ENCODE assay signal across 9 cellular contexts in genomic region chr19:11551603-11552235, GRCh38. TPM values are rescaled to one million over a fixed set of nuclear protein-coding genes. Genes with fewer than 3 reads are reported as not detected.
DNase-seq lines count a peak whose midpoint lies in the region; ATAC-seq, FAIRE-seq and TF ChIP-seq lines count a peak whose summit lies in the region.
"Had no signal": no experiment of that assay in that cellular context is flagged by ENCODE, and none has a peak within 500 bp of the region (broad histone marks: within the 10 kb centered on the region; RNA-seq: fewer than 3 reads in every experiment).

No MANE protein-coding gene starts in this region.

- TF ChIP-seq RAD21 in HepG2 (CRISPR knock-in tag; IDR thresholded peaks at IDR 0.05): peak; percentile 49; the same call in 1 of the 2 replicates

- H3K79me2 ChIP-seq in HepG2 (ENCODE audit: insufficient read depth, low read length): peaks cover 11% of the 10 kb centered on the region

- H3K27ac Mint-ChIP-seq in natural killer cell treated with Interleukin-12 subunit alpha and Interleukin-12 subunit beta and Interleukin-15 and Interleukin-18, amount 100 ng/mL, for 72 hours: no peak overlapping the region
- no peak overlapping the region for H3K27ac Mint-ChIP-seq in natural killer cell
- H3K27ac Mint-ChIP-seq in activated naive CD8-positive, alpha-beta T cell treated with anti-CD3 and anti-CD28 coated beads, Interleukin-2, amount 50 U/mL, for 24 hours: no peak overlapping the region

- H3K4me1 ChIP-seq in HepG2 (ENCODE audit: insufficient read depth, low read length): peaks cover 16% of the 10 kb centered on the region

- no peak for DNase-seq in natural killer cell treated with Interleukin-12 subunit alpha and Interleukin-12 subunit beta and Interleukin-15 and Interleukin-18, amount 100 ng/mL, for 72 hours (ENCODE audit: low spot score)
- DNase-seq in natural killer cell (no peak), HepG2 (ENCODE audit: low spot score) (no peak), GM19238 (ENCODE audit: insufficient read length, low spot score) (no peak), RKO (ENCODE audit: low spot score) (no peak)
- peak; percentile 39 for DNase-seq in activated naive CD8-positive, alpha-beta T cell treated with anti-CD3 and anti-CD28 coated beads, Interleukin-2, amount 50 U/mL, for 24 hours
- no peak for DNase-seq in activated naive CD4-positive, alpha-beta T cell treated with Interleukin-2 at 50 U/mL for 16 hours
- DNase-seq: activated effector memory CD4-positive, alpha-beta T cell treated with Interleukin-2 at 50 U/mL for 16 hours had no signal

- H3K4me3 Mint-ChIP-seq in natural killer cell treated with Interleukin-12 subunit alpha and Interleukin-12 subunit beta and Interleukin-15 and Interleukin-18, amount 100 ng/mL, for 72 hours: no peak overlapping the region
- no peak overlapping the region for H3K4me3 Mint-ChIP-seq in natural killer cell
- no peak overlapping the region for H3K4me3 Mint-ChIP-seq in activated naive CD8-positive, alpha-beta T cell treated with anti-CD3 and anti-CD28 coated beads, Interleukin-2, amount 50 U/mL, for 24 hours

- H3K9me3 ChIP-seq in HepG2 (ENCODE audit: low read length): no peaks in the 10 kb centered on the region

- H3K27me3 ChIP-seq in HepG2 (ENCODE audit: control insufficient read depth in 1 of 2, insufficient read depth in 2 of 2, low read length in 2 of 2): no peaks in the 10 kb centered on the region

- no peak overlapping the region for H2AFZ ChIP-seq in HepG2 (ENCODE audit: low read length)

- no TSS peak for BruUV-seq in HepG2 (replicated peaks; lab: Mats Ljungman, UMichigan)

- H3K4me2 ChIP-seq in HepG2 (ENCODE audit: low read depth, low read length): no peak overlapping the region

- H4K20me1 ChIP-seq in HepG2 (ENCODE audit: insufficient read depth, low read length): no peaks in the 10 kb centered on the region

- H3K4me1 Mint-ChIP-seq in natural killer cell treated with Interleukin-12 subunit alpha and Interleukin-12 subunit beta and Interleukin-15 and Interleukin-18, amount 100 ng/mL, for 72 hours (ENCODE audit: low read depth in 2 of 2): peaks cover 9 to 10% of the 10 kb centered on the region in 2 donors
- peaks cover 2 to 12% of the 10 kb centered on the region in 2 donors for H3K4me1 Mint-ChIP-seq in natural killer cell
- peaks cover 16% of the 10 kb centered on the region for H3K4me1 Mint-ChIP-seq in activated naive CD8-positive, alpha-beta T cell treated with anti-CD3 and anti-CD28 coated beads, Interleukin-2, amount 50 U/mL, for 24 hours

- no peaks in the 10 kb centered on the region for H3K9me3 Mint-ChIP-seq in natural killer cell treated with Interleukin-12 subunit alpha and Interleukin-12 subunit beta and Interleukin-15 and Interleukin-18, amount 100 ng/mL, for 72 hours
- H3K9me3 Mint-ChIP-seq in natural killer cell: no peaks in the 10 kb centered on the region
- no peaks in the 10 kb centered on the region for H3K9me3 Mint-ChIP-seq in activated naive CD8-positive, alpha-beta T cell treated with anti-CD3 and anti-CD28 coated beads, Interleukin-2, amount 50 U/mL, for 24 hours

- WGBS in HepG2 (ENCODE audit: low lambda C conversion rate): 90% methylated on average over 10 of the region's 26 CpGs

- TF ChIP-seq CTCF in natural killer cell (IDR thresholded peaks at IDR 0.05) (no peak), HepG2 (CRISPR knock-in tag; IDR thresholded peaks at IDR 0.05) (peak; percentile 69)

- ATAC-seq in natural killer cell treated with Interleukin-12 subunit alpha and Interleukin-12 subunit beta and Interleukin-15 and Interleukin-18, amount 100 ng/mL, for 72 hours: peak; percentile 33 to 35
- ATAC-seq in natural killer cell: no peak
- ATAC-seq in activated naive CD8-positive, alpha-beta T cell treated with anti-CD3 and anti-CD28 coated beads, Interleukin-2, amount 50 U/mL, for 24 hours: no peak
- ATAC-seq in HepG2: peak; percentile 75
- ATAC-seq in HG02571 (IDR thresholded peaks at IDR 0.05; ENCODE audit: unreplicated experiment): no peak

- CTCF ChIA-PET in HepG2 (lab: Yijun Ruan, JAX; ENCODE audit: low intra/inter-chr PET ratio, low total read pairs): no interaction called here

- no peak overlapping the region for H3K9ac ChIP-seq in HepG2 (ENCODE audit: insufficient read depth, low read depth, low read length)

- TF ChIP-seq POLR2A in HepG2 (IDR thresholded peaks at IDR 0.05; ENCODE audit: insufficient read depth in 1 of 2, low read depth in 2 of 2, low read length in 2 of 2): no peak

- no peak overlapping the region for H3K4me3 ChIP-seq in HepG2 (replicated peaks in 1 of 3; ENCODE audit: insufficient read depth in 1 of 3, low read depth in 2 of 3, low read length in 3 of 3)

- peaks cover 5 to 15% of the 10 kb centered on the region in 2 experiments; a peak in 4 of 5 replicates for H3K36me3 ChIP-seq in HepG2 (replicated peaks in 1 of 2; ENCODE audit: control insufficient read depth in 1 of 2, insufficient read depth in 2 of 2, low read length in 2 of 2)

- H3K27ac ChIP-seq in HepG2 (ENCODE audit: extremely low read length, insufficient read depth, low read length): no peak overlapping the region

- in situ Hi-C loops in HepG2 (cut with HindIII; ENCODE audit: extremely low pct_ligation_motif_present, low pct_unique_long_range_greater_than_20kb): no loop called here

- intact Hi-C loops in natural killer cell (cut with micrococcal nuclease): no loop called here
- intact Hi-C loops in HepG2 (cut with micrococcal nuclease; ENCODE audit: unreplicated experiment): no loop called here

- no peaks in the 10 kb centered on the region for H3K36me3 Mint-ChIP-seq in natural killer cell treated with Interleukin-12 subunit alpha and Interleukin-12 subunit beta and Interleukin-15 and Interleukin-18, amount 100 ng/mL, for 72 hours
- H3K36me3 Mint-ChIP-seq in natural killer cell: no peaks in the 10 kb centered on the region
- peaks cover 8% of the 10 kb centered on the region for H3K36me3 Mint-ChIP-seq in activated naive CD8-positive, alpha-beta T cell treated with anti-CD3 and anti-CD28 coated beads, Interleukin-2, amount 50 U/mL, for 24 hours (ENCODE audit: low read depth)

- H3K27me3 Mint-ChIP-seq in natural killer cell treated with Interleukin-12 subunit alpha and Interleukin-12 subunit beta and Interleukin-15 and Interleukin-18, amount 100 ng/mL, for 72 hours: no peaks in the 10 kb centered on the region
- H3K27me3 Mint-ChIP-seq in natural killer cell (ENCODE audit: low read depth in 2 of 2): no peaks in the 10 kb centered on the region
- H3K27me3 Mint-ChIP-seq in activated naive CD8-positive, alpha-beta T cell treated with anti-CD3 and anti-CD28 coated beads, Interleukin-2, amount 50 U/mL, for 24 hours: no peaks in the 10 kb centered on the region

- TF ChIP-seq EP300 in HepG2 (IDR thresholded peaks at IDR 0.05; ENCODE audit: low read depth in 2 of 2, low read length in 2 of 2) (no peak), HepG2 (CRISPR knock-in tag; IDR thresholded peaks at IDR 0.05; ENCODE audit: borderline replicate concordance) (no peak)

- POLR2A ChIA-PET in HepG2 (lab: Yijun Ruan, JAX): no interaction called here

- FAIRE-seq in HepG2 (lab: Jason Lieb, UNC): no peak

RNA-seq across cellular contexts. Expression of gene ELOF1, which starts 7.3 kb away (rescaled TPM):
- 10 to 100 TPM; 58.3 to 95.1 TPM for total RNA-seq in natural killer cell treated with Interleukin-12 subunit alpha and Interleukin-12 subunit beta and Interleukin-15 and Interleukin-18, amount 100 ng/mL, for 72 hours
- total RNA-seq in natural killer cell (10 to 100 TPM; 46.4 to 54.2 (median 50.0) TPM), HepG2 (2016; rRNA removed; fragmentation: Illumina TruSeq; extraction: Trizol) (43.2 and 47.2 TPM in 2 replicates)
- total RNA-seq in HepG2 (2016; cell fraction: cytosol; rRNA removed; fragmentation: Illumina TruSeq; extraction: Trizol; ENCODE audit: low read depth): 22.1 and 24.0 TPM in 2 replicates
- total RNA-seq in HepG2 (2016; cell fraction: insoluble cytoplasmic fraction; rRNA removed; fragmentation: Illumina TruSeq; extraction: Trizol): 43.9 and 45.2 TPM in 2 replicates
- total RNA-seq in HepG2 (2016; cell fraction: membrane; rRNA removed; fragmentation: Illumina TruSeq; extraction: Trizol): 43.6 and 46.0 TPM in 2 replicates
- total RNA-seq in HepG2 (2016; cell fraction: nucleus; rRNA removed; fragmentation: Illumina TruSeq; extraction: Trizol): 13.8 and 15.5 TPM in 2 replicates
- 14.5 TPM in 2 replicates for polyA plus RNA-seq in HepG2 (2011; rRNA removed)
- polyA plus RNA-seq in HepG2 (2011; cell fraction: cytosol; rRNA removed): 18.3 and 25.5 TPM in 2 replicates
- polyA plus RNA-seq in HepG2 (2011; cell fraction: nucleus; rRNA removed): 37.4 and 37.6 TPM in 2 replicates
- 24.5 and 41.2 TPM in 2 replicates for polyA plus RNA-seq in HepG2 (2012)
- polyA plus RNA-seq in HepG2 (2016; cell fraction: cytosol; fragmentation: Illumina TruSeq; extraction: Trizol; ENCODE audit: low read depth): 29.9 and 33.8 TPM in 2 replicates
- polyA plus RNA-seq in HepG2 (2016; cell fraction: insoluble cytoplasmic fraction; fragmentation: Illumina TruSeq; extraction: Trizol; ENCODE audit: low read depth): 75.7 and 79.7 TPM in 2 replicates
- polyA plus RNA-seq in HepG2 (2016; cell fraction: membrane; fragmentation: Illumina TruSeq; extraction: Trizol; ENCODE audit: low read depth): 64.0 and 65.9 TPM in 2 replicates
- polyA plus RNA-seq in HepG2 (2016; cell fraction: nucleus; fragmentation: Illumina TruSeq; extraction: Trizol; ENCODE audit: insufficient read depth, low read depth): 40.0 and 46.3 TPM in 2 replicates
- polyA minus RNA-seq in HepG2 (2011; rRNA and poly(A)+ RNA removed; ENCODE audit: low replicate concordance): 15.4 and 55.8 TPM in 2 replicates
- polyA minus RNA-seq in HepG2 (2011; cell fraction: cytosol; rRNA and poly(A)+ RNA removed): 7.6 and 7.7 TPM in 2 replicates
- 9.4 and 10.4 TPM in 2 replicates for polyA minus RNA-seq in HepG2 (2011; cell fraction: nucleus; rRNA and poly(A)+ RNA removed)

RNA-seq across cellular contexts. Expression of gene CNN1, which starts 13.1 kb away (rescaled TPM):
- total RNA-seq in natural killer cell treated with Interleukin-12 subunit alpha and Interleukin-12 subunit beta and Interleukin-15 and Interleukin-18, amount 100 ng/mL, for 72 hours: not detected
- not detected for total RNA-seq in natural killer cell
- 0.55 and 1.1 TPM in 2 replicates for total RNA-seq in HepG2 (2016; rRNA removed; fragmentation: Illumina TruSeq; extraction: Trizol)
- 1.2 and 1.6 TPM in 2 replicates for total RNA-seq in HepG2 (2016; cell fraction: cytosol; rRNA removed; fragmentation: Illumina TruSeq; extraction: Trizol; ENCODE audit: low read depth)
- total RNA-seq in HepG2 (2016; cell fraction: insoluble cytoplasmic fraction; rRNA removed; fragmentation: Illumina TruSeq; extraction: Trizol): 0.58 and 0.74 TPM in 2 replicates
- 0.99 and 1.0 TPM in 2 replicates for total RNA-seq in HepG2 (2016; cell fraction: membrane; rRNA removed; fragmentation: Illumina TruSeq; extraction: Trizol)
- 0.43 TPM in 1 of 2 replicates, not detected in the other for total RNA-seq in HepG2 (2016; cell fraction: nucleus; rRNA removed; fragmentation: Illumina TruSeq; extraction: Trizol)
- polyA plus RNA-seq in HepG2 (2011; rRNA removed): 0.39 and 0.70 TPM in 2 replicates
- polyA plus RNA-seq in HepG2 (2011; cell fraction: cytosol; rRNA removed): 0.28 and 0.50 TPM in 2 replicates
- 0.33 and 0.40 TPM in 2 replicates for polyA plus RNA-seq in HepG2 (2011; cell fraction: nucleus; rRNA removed)
- polyA plus RNA-seq in HepG2 (2012): 0.40 and 0.45 TPM in 2 replicates
- 1.5 TPM in 2 replicates for polyA plus RNA-seq in HepG2 (2016; cell fraction: cytosol; fragmentation: Illumina TruSeq; extraction: Trizol; ENCODE audit: low read depth)
- 1.2 TPM in 2 replicates for polyA plus RNA-seq in HepG2 (2016; cell fraction: insoluble cytoplasmic fraction; fragmentation: Illumina TruSeq; extraction: Trizol; ENCODE audit: low read depth)
- polyA plus RNA-seq in HepG2 (2016; cell fraction: membrane; fragmentation: Illumina TruSeq; extraction: Trizol; ENCODE audit: low read depth): 1.2 and 1.4 TPM in 2 replicates
- polyA plus RNA-seq in HepG2 (2016; cell fraction: nucleus; fragmentation: Illumina TruSeq; extraction: Trizol; ENCODE audit: insufficient read depth, low read depth): 0.37 and 0.87 TPM in 2 replicates
- polyA minus RNA-seq in HepG2 (2011; rRNA and poly(A)+ RNA removed; ENCODE audit: low replicate concordance): 1.6 TPM in 1 of 2 replicates, not detected in the other
- polyA minus RNA-seq in HepG2 (2011; cell fraction: cytosol; rRNA and poly(A)+ RNA removed): not detected in 2 replicates
- polyA minus RNA-seq in HepG2 (2011; cell fraction: nucleus; rRNA and poly(A)+ RNA removed): not detected in 2 replicates

RNA-seq across cellular contexts. Expression of gene ECSIT, which starts 22.8 kb away (rescaled TPM):
- total RNA-seq in natural killer cell treated with Interleukin-12 subunit alpha and Interleukin-12 subunit beta and Interleukin-15 and Interleukin-18, amount 100 ng/mL, for 72 hours: 10 to 100 TPM; 27.0 to 37.3 TPM
- total RNA-seq in natural killer cell: 10 to 100 TPM; 23.6 to 24.5 (median 24.1) TPM
- 32.2 and 36.4 TPM in 2 replicates for total RNA-seq in HepG2 (2016; rRNA removed; fragmentation: Illumina TruSeq; extraction: Trizol)
- 34.9 and 42.8 TPM in 2 replicates for total RNA-seq in HepG2 (2016; cell fraction: cytosol; rRNA removed; fragmentation: Illumina TruSeq; extraction: Trizol; ENCODE audit: low read depth)
- 29.2 and 39.1 TPM in 2 replicates for total RNA-seq in HepG2 (2016; cell fraction: insoluble cytoplasmic fraction; rRNA removed; fragmentation: Illumina TruSeq; extraction: Trizol)
- total RNA-seq in HepG2 (2016; cell fraction: membrane; rRNA removed; fragmentation: Illumina TruSeq; extraction: Trizol): 47.6 and 47.9 TPM in 2 replicates
- 18.6 and 23.5 TPM in 2 replicates for total RNA-seq in HepG2 (2016; cell fraction: nucleus; rRNA removed; fragmentation: Illumina TruSeq; extraction: Trizol)
- polyA plus RNA-seq in HepG2 (2011; rRNA removed): 55.4 and 62.3 TPM in 2 replicates
- polyA plus RNA-seq in HepG2 (2011; cell fraction: cytosol; rRNA removed): 50.1 and 76.7 TPM in 2 replicates
- 54.8 and 72.2 TPM in 2 replicates for polyA plus RNA-seq in HepG2 (2011; cell fraction: nucleus; rRNA removed)
- polyA plus RNA-seq in HepG2 (2012): 23.3 and 36.3 TPM in 2 replicates
- polyA plus RNA-seq in HepG2 (2016; cell fraction: cytosol; fragmentation: Illumina TruSeq; extraction: Trizol; ENCODE audit: low read depth): 31.3 and 34.7 TPM in 2 replicates
- polyA plus RNA-seq in HepG2 (2016; cell fraction: insoluble cytoplasmic fraction; fragmentation: Illumina TruSeq; extraction: Trizol; ENCODE audit: low read depth): 32.2 and 38.2 TPM in 2 replicates
- polyA plus RNA-seq in HepG2 (2016; cell fraction: membrane; fragmentation: Illumina TruSeq; extraction: Trizol; ENCODE audit: low read depth): 46.4 and 49.9 TPM in 2 replicates
- 50.2 and 54.3 TPM in 2 replicates for polyA plus RNA-seq in HepG2 (2016; cell fraction: nucleus; fragmentation: Illumina TruSeq; extraction: Trizol; ENCODE audit: insufficient read depth, low read depth)
- 105 and 125 TPM in 2 replicates for polyA minus RNA-seq in HepG2 (2011; rRNA and poly(A)+ RNA removed; ENCODE audit: low replicate concordance)
- polyA minus RNA-seq in HepG2 (2011; cell fraction: cytosol; rRNA and poly(A)+ RNA removed): 32.7 and 34.2 TPM in 2 replicates
- polyA minus RNA-seq in HepG2 (2011; cell fraction: nucleus; rRNA and poly(A)+ RNA removed): 9.3 and 10.2 TPM in 2 replicates

RNA-seq across cellular contexts. Expression of gene ACP5, which starts 25.7 kb away (rescaled TPM):
- 1 to 10 TPM; 3.0 to 3.5 TPM for total RNA-seq in natural killer cell treated with Interleukin-12 subunit alpha and Interleukin-12 subunit beta and Interleukin-15 and Interleukin-18, amount 100 ng/mL, for 72 hours
- total RNA-seq in natural killer cell (10 to 100 TPM; 14.9 to 20.3 (median 18.8) TPM), HepG2 (2016; rRNA removed; fragmentation: Illumina TruSeq; extraction: Trizol) (0.94 and 1.3 TPM in 2 replicates)
- total RNA-seq in HepG2 (2016; cell fraction: cytosol; rRNA removed; fragmentation: Illumina TruSeq; extraction: Trizol; ENCODE audit: low read depth): 0.26 and 0.30 TPM in 2 replicates
- total RNA-seq in HepG2 (2016; cell fraction: insoluble cytoplasmic fraction; rRNA removed; fragmentation: Illumina TruSeq; extraction: Trizol): 0.77 and 1.9 TPM in 2 replicates
- total RNA-seq in HepG2 (2016; cell fraction: membrane; rRNA removed; fragmentation: Illumina TruSeq; extraction: Trizol): 0.52 and 0.71 TPM in 2 replicates
- total RNA-seq in HepG2 (2016; cell fraction: nucleus; rRNA removed; fragmentation: Illumina TruSeq; extraction: Trizol): 1.2 and 1.8 TPM in 2 replicates
- polyA plus RNA-seq in HepG2 (2011; rRNA removed): 5.1 and 6.7 TPM in 2 replicates
- polyA plus RNA-seq in HepG2 (2011; cell fraction: cytosol; rRNA removed): 4.6 and 8.5 TPM in 2 replicates
- polyA plus RNA-seq in HepG2 (2011; cell fraction: nucleus; rRNA removed): 2.8 and 3.6 TPM in 2 replicates
- 0.67 and 1.0 TPM in 2 replicates for polyA plus RNA-seq in HepG2 (2012)
- polyA plus RNA-seq in HepG2 (2016; cell fraction: cytosol; fragmentation: Illumina TruSeq; extraction: Trizol; ENCODE audit: low read depth): 0.28 and 0.40 TPM in 2 replicates
- polyA plus RNA-seq in HepG2 (2016; cell fraction: insoluble cytoplasmic fraction; fragmentation: Illumina TruSeq; extraction: Trizol; ENCODE audit: low read depth): 0.80 and 0.88 TPM in 2 replicates
- 0.98 and 1.1 TPM in 2 replicates for polyA plus RNA-seq in HepG2 (2016; cell fraction: membrane; fragmentation: Illumina TruSeq; extraction: Trizol; ENCODE audit: low read depth)
- 2.2 and 5.0 TPM in 2 replicates for polyA plus RNA-seq in HepG2 (2016; cell fraction: nucleus; fragmentation: Illumina TruSeq; extraction: Trizol; ENCODE audit: insufficient read depth, low read depth)
- polyA minus RNA-seq in HepG2 (2011; rRNA and poly(A)+ RNA removed; ENCODE audit: low replicate concordance): 6.2 TPM in 1 of 2 replicates, not detected in the other
- 2.7 and 3.1 TPM in 2 replicates for polyA minus RNA-seq in HepG2 (2011; cell fraction: cytosol; rRNA and poly(A)+ RNA removed)
- 0.37 and 0.90 TPM in 2 replicates for polyA minus RNA-seq in HepG2 (2011; cell fraction: nucleus; rRNA and poly(A)+ RNA removed)

RNA-seq across cellular contexts. Expression of gene ZNF627, which starts 45.6 kb away (rescaled TPM):
- total RNA-seq in natural killer cell treated with Interleukin-12 subunit alpha and Interleukin-12 subunit beta and Interleukin-15 and Interleukin-18, amount 100 ng/mL, for 72 hours: 1 to 10 TPM; 5.1 to 6.8 TPM
- total RNA-seq in natural killer cell (1 to 10 TPM; 4.7 to 7.5 (median 4.9) TPM), HepG2 (2016; rRNA removed; fragmentation: Illumina TruSeq; extraction: Trizol) (12.7 and 14.2 TPM in 2 replicates)
- 3.0 and 3.1 TPM in 2 replicates for total RNA-seq in HepG2 (2016; cell fraction: cytosol; rRNA removed; fragmentation: Illumina TruSeq; extraction: Trizol; ENCODE audit: low read depth)
- 13.5 and 18.6 TPM in 2 replicates for total RNA-seq in HepG2 (2016; cell fraction: insoluble cytoplasmic fraction; rRNA removed; fragmentation: Illumina TruSeq; extraction: Trizol)
- total RNA-seq in HepG2 (2016; cell fraction: membrane; rRNA removed; fragmentation: Illumina TruSeq; extraction: Trizol): 9.4 and 10.1 TPM in 2 replicates
- total RNA-seq in HepG2 (2016; cell fraction: nucleus; rRNA removed; fragmentation: Illumina TruSeq; extraction: Trizol): 8.8 and 9.3 TPM in 2 replicates
- 4.2 and 4.5 TPM in 2 replicates for polyA plus RNA-seq in HepG2 (2011; rRNA removed)
- polyA plus RNA-seq in HepG2 (2011; cell fraction: cytosol; rRNA removed): 2.2 and 4.3 TPM in 2 replicates
- 2.8 and 3.3 TPM in 2 replicates for polyA plus RNA-seq in HepG2 (2011; cell fraction: nucleus; rRNA removed)
- 6.0 and 6.4 TPM in 2 replicates for polyA plus RNA-seq in HepG2 (2012)
- 1.1 and 1.4 TPM in 2 replicates for polyA plus RNA-seq in HepG2 (2016; cell fraction: cytosol; fragmentation: Illumina TruSeq; extraction: Trizol; ENCODE audit: low read depth)
- polyA plus RNA-seq in HepG2 (2016; cell fraction: insoluble cytoplasmic fraction; fragmentation: Illumina TruSeq; extraction: Trizol; ENCODE audit: low read depth): 7.3 and 8.2 TPM in 2 replicates
- 3.4 TPM in 2 replicates for polyA plus RNA-seq in HepG2 (2016; cell fraction: membrane; fragmentation: Illumina TruSeq; extraction: Trizol; ENCODE audit: low read depth)
- polyA plus RNA-seq in HepG2 (2016; cell fraction: nucleus; fragmentation: Illumina TruSeq; extraction: Trizol; ENCODE audit: insufficient read depth, low read depth): 6.6 and 8.4 TPM in 2 replicates
- polyA minus RNA-seq in HepG2 (2011; rRNA and poly(A)+ RNA removed; ENCODE audit: low replicate concordance): 4.3 and 4.4 TPM in 2 replicates
- polyA minus RNA-seq in HepG2 (2011; cell fraction: cytosol; rRNA and poly(A)+ RNA removed): 6.4 and 8.8 TPM in 2 replicates
- 10.3 TPM in 2 replicates for polyA minus RNA-seq in HepG2 (2011; cell fraction: nucleus; rRNA and poly(A)+ RNA removed)

Comparison
In these comparisons a context has a peak if more than half of its experiments do, and no peak if none do; other contexts are left out.
1. ATAC-seq: peak in natural killer cell treated with Interleukin-12 subunit alpha and Interleukin-12 subunit beta and Interleukin-15 and Interleukin-18, amount 100 ng/mL, for 72 hours (2 of 2) and HepG2 (single experiment); none in natural killer cell (0 of 3), activated naive CD8-positive, alpha-beta T cell treated with anti-CD3 and anti-CD28 coated beads, Interleukin-2, amount 50 U/mL, for 24 hours (single experiment) and HG02571 (single experiment).